Comparison of ENCODE assay signal across 31 cellular contexts in genomic region chr15:42072141-42072685, GRCh38. TPM values are rescaled to one million over a fixed set of nuclear protein-coding genes. Genes with fewer than 3 reads are reported as not detected.
"Had no signal": no experiment of that assay in that cellular context is flagged by ENCODE, and none has a peak within 500 bp of the region (broad histone marks: within the 10 kb centered on the region; RNA-seq: fewer than 3 reads in every experiment).

No MANE protein-coding gene starts in this region.

- H3K4me3 Mint-ChIP-seq: activated CD4-positive, alpha-beta T cell treated with anti-CD3 and anti-CD28 coated beads for 36 hours; activated T-cell treated with anti-CD3 and anti-CD28 coated beads, Interleukin-2, amount 50 U/mL, for 4 hours; activated T-helper 17 cell treated with anti-CD3 and anti-CD28 coated beads, Interleukin-2, amount 50 U/mL, for 72 hours; nephron progenitor cell; stimulated activated memory B cell treated with anti-CD40 and anti-IgM and Interleukin-4, amounts not matched to agents 10 μg/mL and 1 μg/mL and 100 μg/mL, for 72 hours; stimulated activated naive CD8-positive, alpha-beta T cell treated with anti-CD3 and anti-CD28 coated beads, Interleukin-15, amount 100 ng/mL, for 72 hours had no signal

- H3K27me3 Mint-ChIP-seq: activated CD4-positive, alpha-beta T cell treated with anti-CD3 and anti-CD28 coated beads for 36 hours had no signal

- H3K27ac Mint-ChIP-seq: activated CD4-positive, alpha-beta T cell treated with anti-CD3 and anti-CD28 coated beads for 36 hours; activated naive CD4-positive, alpha-beta T cell treated with anti-CD3 and anti-CD28 coated beads, Interleukin-2, amount 50 U/mL, for 72 hours; activated T-helper 17 cell treated with anti-CD3 and anti-CD28 coated beads, Interleukin-2, amount 50 U/mL, for 72 hours; stimulated activated memory B cell treated with anti-CD40 and anti-IgM and Interleukin-4, amounts not matched to agents 10 μg/mL and 1 μg/mL and 100 μg/mL, for 72 hours had no signal

- ATAC-seq: activated CD4-positive, alpha-beta T cell treated with anti-CD3 and anti-CD28 coated beads for 36 hours; activated naive CD4-positive, alpha-beta T cell treated with anti-CD3 and anti-CD28 coated beads, Interleukin-2, amount 50 U/mL, for 72 hours; activated T-cell treated with anti-CD3 and anti-CD28 coated beads, Interleukin-2, amount 50 U/mL, for 4 hours; activated T-helper 17 cell treated with anti-CD3 and anti-CD28 coated beads, Interleukin-2, amount 50 U/mL, for 72 hours; gastroesophageal sphincter; left ventricle myocardium superior; mucosa of descending colon; pancreas; psoas muscle; stimulated activated memory B cell treated with anti-CD40 and anti-IgM and Interleukin-4, amounts not matched to agents 10 μg/mL and 1 μg/mL and 100 μg/mL, for 72 hours; stimulated activated naive CD8-positive, alpha-beta T cell treated with anti-CD3 and anti-CD28 coated beads, Interleukin-15, amount 100 ng/mL, for 72 hours had no signal

- FAIRE-seq: colon, pancreas had no signal

- H3K27ac ChIP-seq: breast epithelium, gastroesophageal sphincter, hepatocyte, pancreas, psoas muscle, SK-N-MC, spleen, tibial artery had no signal

- H3K9me3 Mint-ChIP-seq: activated T-helper 17 cell treated with anti-CD3 and anti-CD28 coated beads, Interleukin-2, amount 50 U/mL, for 72 hours had no signal

- H3K4me1 Mint-ChIP-seq: activated CD4-positive, alpha-beta T cell treated with anti-CD3 and anti-CD28 coated beads for 36 hours; activated T-helper 17 cell treated with anti-CD3 and anti-CD28 coated beads, Interleukin-2, amount 50 U/mL, for 72 hours; stimulated activated memory B cell treated with anti-CD40 and anti-IgM and Interleukin-4, amounts not matched to agents 10 μg/mL and 1 μg/mL and 100 μg/mL, for 72 hours; stimulated activated naive CD8-positive, alpha-beta T cell treated with anti-CD3 and anti-CD28 coated beads, Interleukin-15, amount 100 ng/mL, for 72 hours had no signal

- H3K4me3 ChIP-seq: breast epithelium, gastroesophageal sphincter, hepatocyte, mucosa of descending colon, pancreas, psoas muscle, SK-N-MC, spleen, tibial artery had no signal

- DNase-seq: activated CD4-positive, alpha-beta T cell treated with anti-CD3 and anti-CD28 coated beads for 36 hours; activated CD4-positive, alpha-beta T cell treated with anti-CD3 and anti-CD28 coated beads, Interleukin-2, amount 50 U/mL, for 4 hours; activated CD4-positive, CD25-positive, alpha-beta regulatory T cell; activated naive CD4-positive, alpha-beta T cell; activated T-cell treated with anti-CD3 and anti-CD28 coated beads, Interleukin-2, amount 50 U/mL, for 4 hours; effector memory CD4-positive, alpha-beta T cell; erythroblast; islet precursor cell; left ventricle myocardium superior; mucosa of descending colon; nephron progenitor cell; pancreas; psoas muscle; spleen; stimulated activated naive CD8-positive, alpha-beta T cell treated with anti-CD3 and anti-CD28 coated beads, Interleukin-15, amount 100 ng/mL, for 72 hours; substantia nigra; tibial artery had no signal

RNA-seq across cellular contexts. Expression of gene PLA2G4D, which starts 22.1 kb away (rescaled TPM):
- total RNA-seq: activated CD4-positive, alpha-beta T cell treated with anti-CD3 and anti-CD28 coated beads for 36 hours; activated naive CD4-positive, alpha-beta T cell treated with anti-CD3 and anti-CD28 coated beads, Interleukin-2, amount 50 U/mL, for 72 hours; activated T-cell treated with anti-CD3 and anti-CD28 coated beads, Interleukin-2, amount 50 U/mL, for 4 hours; breast epithelium; dermis microvascular lymphatic vessel endothelial cell; gastroesophageal sphincter; left ventricle myocardium superior; lung microvascular endothelial cell; mesenteric fat pad; myocyte; psoas muscle; spleen; T-helper 1 cell treated with Interleukin-12 subunit alpha and Interleukin-12 subunit beta and Interleukin-4 antibody, amounts not matched to agents 30 ng/mL and 1 ng/mL, for 36 hours; urinary bladder had no signal

RNA-seq across cellular contexts. Expression of gene PLA2G4E, which starts 51.4 kb away (rescaled TPM):
- total RNA-seq: activated CD4-positive, alpha-beta T cell treated with anti-CD3 and anti-CD28 coated beads for 36 hours; activated naive CD4-positive, alpha-beta T cell treated with anti-CD3 and anti-CD28 coated beads, Interleukin-2, amount 50 U/mL, for 72 hours; activated T-cell treated with anti-CD3 and anti-CD28 coated beads, Interleukin-2, amount 50 U/mL, for 4 hours; breast epithelium; dermis microvascular lymphatic vessel endothelial cell; left ventricle myocardium superior; lung microvascular endothelial cell; mesenteric fat pad; myocyte; spleen; T-helper 1 cell treated with Interleukin-12 subunit alpha and Interleukin-12 subunit beta and Interleukin-4 antibody, amounts not matched to agents 30 ng/mL and 1 ng/mL, for 36 hours; urinary bladder had no signal
